Comparison of ENCODE assay signal across 13 cellular contexts in genomic region chr20:4297141-4297826, GRCh38. TPM values are rescaled to one million over a fixed set of nuclear protein-coding genes. Genes with fewer than 3 reads are reported as not detected.
DNase-seq lines count a peak whose midpoint lies in the region; ATAC-seq and TF ChIP-seq lines count a peak whose summit lies in the region.
"Had no signal": no experiment of that assay in that cellular context is flagged by ENCODE, and none has a peak within 500 bp of the region (broad histone marks: within the 10 kb centered on the region; RNA-seq: fewer than 3 reads in every experiment).

No MANE protein-coding gene starts in this region.

- no peak for TF ChIP-seq POLR2A in esophagus squamous epithelium (IDR thresholded peaks at IDR 0.05)

- H3K14ac ChIP-seq in neuronal stem cell (ENCODE audit: low read length): no peak overlapping the region

- no peak overlapping the region for H2AK5ac ChIP-seq in neuronal stem cell (ENCODE audit: low read depth, low read length)

- no peak overlapping the region for H3K27ac ChIP-seq in A673 (ENCODE audit: low read depth, low read length, poor library complexity, severe bottlenecking)
- H3K27ac ChIP-seq in esophagus squamous epithelium: peak overlapping the region; percentile 23 to 70 (median 38)
- no peak overlapping the region for H3K27ac ChIP-seq in neuronal stem cell (replicated peaks; ENCODE audit: low read length)

- H3K9me3 ChIP-seq in A673 (ENCODE audit: low read depth, low read length, poor library complexity, severe bottlenecking) (no peaks in the 10 kb centered on the region), esophagus squamous epithelium (no peaks in the 10 kb centered on the region), neuronal stem cell (replicated peaks in 1 of 2; ENCODE audit: control insufficient read depth in 2 of 2, insufficient read depth in 1 of 2, low read depth in 1 of 2, low read length in 2 of 2) (no peaks in the 10 kb centered on the region), BE2C (no peaks in the 10 kb centered on the region)
- H3K9me3 ChIP-seq: body of pancreas, esophagus muscularis mucosa had no signal

- BruUV-seq in A673 (replicated peaks; lab: Mats Ljungman, UMichigan): no TSS peak

- H3K27me3 ChIP-seq in A673 (replicated peaks; ENCODE audit: insufficient read depth, low read depth, low read length, poor library complexity) (no peaks in the 10 kb centered on the region), esophagus squamous epithelium (peaks cover 0 to 10% (median 0%) of the 10 kb centered on the region in 4 donors), neuronal stem cell (ENCODE audit: control insufficient read depth in 3 of 3, insufficient read depth in 3 of 3, low read depth in 1 of 3, low read length in 3 of 3) (no peaks in the 10 kb centered on the region), BE2C (no peaks in the 10 kb centered on the region)
- H3K27me3 ChIP-seq: body of pancreas had no signal

- WGBS in esophagus squamous epithelium, 2 donors: 50 to 53% methylated on average over 13 to 15 of the region's 15 CpGs
- whole genome bisulfite sequencing in neuronal stem cell (ENCODE audit: extremely low coverage in 2 of 2, insufficient read length in 2 of 2, insufficient replicate concordance in 1 of 2), 2 donors: no CpG with 5 or more reads among the region's 15 CpGs

- H3K4me3 ChIP-seq in A673 (ENCODE audit: low read depth, low read length, poor library complexity, severe bottlenecking) (no peak overlapping the region), esophagus squamous epithelium (peak overlapping the region in 1 of 4 donors; percentile 1), neuronal stem cell (ENCODE audit: low read length in 2 of 2) (no peak overlapping the region), BE2C (ENCODE audit: low read depth, low read length) (no peak overlapping the region)
- H3K4me3 ChIP-seq: body of pancreas, esophagus muscularis mucosa had no signal

- no peak for TF ChIP-seq CTCF in A673 (conservative IDR thresholded peaks at IDR 0.05; ENCODE audit: low read depth, low read length)
- no peak for TF ChIP-seq CTCF in esophagus squamous epithelium (IDR thresholded peaks at IDR 0.05)
- no peak for TF ChIP-seq CTCF in BE2C (IDR thresholded peaks at IDR 0.05; ENCODE audit: low read depth, low read length)

- no peaks in the 10 kb centered on the region for H3K79me1 ChIP-seq in neuronal stem cell (ENCODE audit: low read depth, low read length)

- H4K8ac ChIP-seq in neuronal stem cell (ENCODE audit: low read depth, low read length): no peak overlapping the region

- H2BK15ac ChIP-seq in neuronal stem cell (ENCODE audit: low read length): no peak overlapping the region

- H3K4ac ChIP-seq in neuronal stem cell (ENCODE audit: low read length): no peak overlapping the region

- H3K9ac ChIP-seq in neuronal stem cell (ENCODE audit: low read depth, low read length, poor library complexity): no peak overlapping the region

- H2AFZ ChIP-seq in neuronal stem cell (ENCODE audit: low read length): peak overlapping the region; percentile 56

- no peak overlapping the region for H2BK12ac ChIP-seq in neuronal stem cell (ENCODE audit: low read length)

- no peak overlapping the region for H2BK5ac ChIP-seq in neuronal stem cell (ENCODE audit: low read length)

- CTCF ChIA-PET in A673 (lab: Charles Lee): no interaction called here

- POLR2A ChIA-PET in A673 (lab: Charles Lee; ENCODE audit: low non-redundant PET): no interaction called here

- no peak overlapping the region for H3K4me2 ChIP-seq in neuronal stem cell (ENCODE audit: insufficient read depth, low read length, poor library complexity, severe bottlenecking)

- no peak overlapping the region for H3K23ac ChIP-seq in neuronal stem cell (ENCODE audit: low read depth, low read length, poor library complexity)

- H3K36me3 ChIP-seq in A673 (ENCODE audit: insufficient read depth, low read length, poor library complexity, severe bottlenecking) (no peaks in the 10 kb centered on the region), esophagus squamous epithelium (no peaks in the 10 kb centered on the region), neuronal stem cell (replicated peaks in 1 of 2; ENCODE audit: control insufficient read depth in 2 of 2, insufficient read depth in 2 of 2, low read length in 2 of 2) (no peaks in the 10 kb centered on the region), BE2C (no peaks in the 10 kb centered on the region)
- H3K36me3 ChIP-seq: esophagus muscularis mucosa had no signal

- H3K4me1 ChIP-seq in A673 (ENCODE audit: insufficient read depth, low read length, poor library complexity, severe bottlenecking) (peaks cover 36% of the 10 kb centered on the region), esophagus squamous epithelium (peaks cover 0 to 6% (median 0%) of the 10 kb centered on the region in 3 donors), neuronal stem cell (ENCODE audit: control insufficient read depth in 2 of 2, insufficient read depth in 1 of 2, low read depth in 1 of 2, low read length in 2 of 2) (no peaks in the 10 kb centered on the region), BE2C (no peaks in the 10 kb centered on the region)
- H3K4me1 ChIP-seq: body of pancreas had no signal

- H4K91ac ChIP-seq in neuronal stem cell (ENCODE audit: low read depth, low read length, poor library complexity): no peak overlapping the region

- H2BK120ac ChIP-seq in neuronal stem cell (ENCODE audit: low read depth, low read length): no peak overlapping the region

- no peak overlapping the region for H3K18ac ChIP-seq in neuronal stem cell (ENCODE audit: low read length)

- DNase-seq in A673 (ENCODE audit: low spot score): peak; percentile 61
- DNase-seq in HT1080 (ENCODE audit: low read depth): peak; percentile 47
- DNase-seq in esophagus squamous epithelium (lab: John Stamatoyannopoulos, UW): no peak
- DNase-seq in neuronal stem cell (ENCODE audit: low spot score): no peak
- DNase-seq in stimulated activated CD4-positive, alpha-beta T cell treated with anti-CD3 and anti-CD28 coated beads, Interleukin-2, amount 100 ng/mL, for 24 hours: no peak
- DNase-seq in BE2C: no peak
- DNase-seq: AML-193, NCI-H1930 had no signal

- no peak for ATAC-seq in GM19395 (IDR thresholded peaks at IDR 0.05; ENCODE audit: unreplicated experiment)
- ATAC-seq in GM21528 (IDR thresholded peaks at IDR 0.05; ENCODE audit: low FRiP score, unreplicated experiment): no peak
- ATAC-seq: body of pancreas had no signal

- intact Hi-C loops in A673 (cut with micrococcal nuclease; ENCODE audit: unreplicated experiment) (no loop called here), esophagus squamous epithelium (cut with DNase I) (no loop called here)

RNA-seq across cellular contexts. Expression of gene ADRA1D, which starts 48.2 kb away (rescaled TPM):
- total RNA-seq in A673 (2021): 78.8 and 85.7 TPM in 2 replicates
- not detected in 2 replicates for total RNA-seq in HT1080 (2014; rRNA removed; shearing (Covaris generic))
- polyA plus RNA-seq in HT1080 (2015; cell fraction: cytosol; rRNA removed): 0.16 TPM in 1 of 2 replicates, not detected in the other
- 0.10 TPM in 1 of 2 replicates, not detected in the other for polyA plus RNA-seq in HT1080 (2015; cell fraction: nucleus; rRNA removed)
- under 1 TPM in 2 of 4 donors, not detected in 2; 0.15 to 0.61 TPM for total RNA-seq in esophagus squamous epithelium
- 0.24 TPM for polyA plus RNA-seq in neuronal stem cell (2013, experiment 1 of 2)
- polyA plus RNA-seq in neuronal stem cell (2013, experiment 2 of 2): 0.22 TPM
- polyA plus RNA-seq in BE2C (2012; ENCODE audit: insufficient read depth, insufficient read length, low read depth): not detected
- total RNA-seq: body of pancreas, OCI-LY7 had no signal

Comparison
In these comparisons a context has a peak if more than half of its experiments do, and no peak if none do; other contexts are left out.
1. DNase-seq: peak in A673 (single experiment) and HT1080 (single experiment); none in esophagus squamous epithelium (single experiment), neuronal stem cell (single experiment), stimulated activated CD4-positive, alpha-beta T cell treated with anti-CD3 and anti-CD28 coated beads, Interleukin-2, amount 100 ng/mL, for 24 hours (0 of 2) and BE2C (single experiment).
2. H3K27ac ChIP-seq: peak in esophagus squamous epithelium (4 of 4); none in A673 (single experiment) and neuronal stem cell (single experiment).
3. RNA of gene ADRA1D, which starts 48.2 kb away (total RNA-seq): 78.8 to 85.7 TPM in A673; 0.15 to 0.61 TPM in esophagus squamous epithelium and not detected in HT1080; every median in the first group is over 10 times any median in the second.